Comparison of ENCODE assay signal across 19 cellular contexts in the genomic region with DNA sequence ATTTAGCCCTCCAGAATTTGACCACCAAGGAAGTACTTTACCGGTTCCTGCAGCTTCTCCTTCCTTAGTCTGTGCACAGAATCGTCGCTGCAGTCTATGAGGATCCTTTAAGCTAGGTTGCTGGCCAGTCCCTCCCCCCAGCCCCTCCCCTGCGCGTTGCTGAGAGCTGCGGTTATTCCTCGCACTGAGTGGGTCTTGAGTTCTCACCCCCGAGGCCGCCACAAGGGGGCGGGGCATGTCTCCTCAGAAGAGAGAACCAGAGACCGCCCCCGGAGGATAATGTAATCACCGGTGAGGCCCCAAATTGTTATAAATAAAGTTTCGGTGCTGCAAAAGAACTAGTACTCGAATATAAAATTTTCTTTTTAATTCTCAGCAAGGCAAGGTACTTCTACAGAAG.
DNase-seq lines count a peak whose midpoint lies in the region; ATAC-seq, FAIRE-seq and TF ChIP-seq lines count a peak whose summit lies in the region.
"Had no signal": no experiment of that assay in that cellular context is flagged by ENCODE, and none has a peak within 500 bp of the region (broad histone marks: within the 10 kb centered on the region; RNA-seq: fewer than 3 reads in every experiment).

No MANE protein-coding gene starts in this region.

- H3K4me3 Mint-ChIP-seq in activated CD4-positive, alpha-beta T cell treated with anti-CD3 and anti-CD28 coated beads for 36 hours, result no peak overlapping the region
- H3K4me3 Mint-ChIP-seq: stimulated activated naive CD8-positive, alpha-beta T cell treated with anti-CD3 and anti-CD28 coated beads, Interleukin-15, amount 100 ng/mL, for 72 hours had no signal

- no peak for TF ChIP-seq EP300 in H1 (IDR thresholded peaks at IDR 0.05; ENCODE audit: borderline replicate concordance in 1 of 2, low read depth in 2 of 2, low read length in 2 of 2)

- no peak overlapping the region for H4K5ac ChIP-seq in H1 (ENCODE audit: insufficient read length, low read depth, low read length)

- no peaks in the 10 kb centered on the region for H3K27me3 ChIP-seq in H1 (replicated peaks in 1 of 4; ENCODE audit: control insufficient read depth in 3 of 4, extremely low read depth in 1 of 4, insufficient read depth in 3 of 4, low read length in 3 of 4)
- H3K27me3 ChIP-seq: breast epithelium, ovary had no signal

- H3K36me3 ChIP-seq in H1 (ENCODE audit: control insufficient read depth in 2 of 4, insufficient read depth in 4 of 4, low read length in 3 of 4), result no peaks in the 10 kb centered on the region
- no peaks in the 10 kb centered on the region for H3K36me3 ChIP-seq in mucosa of descending colon (ENCODE audit: low read depth)
- H3K36me3 ChIP-seq: breast epithelium, lower lobe of right lung, ovary had no signal

- H3K79me2 ChIP-seq in H1 (ENCODE audit: control insufficient read depth in 1 of 2, insufficient read depth in 2 of 2, low read length in 2 of 2), result no peaks in the 10 kb centered on the region

- peaks cover 0 to 7% (median 4%) of the 10 kb centered on the region in 4 experiments; a peak in 4 of 7 replicates for H3K4me1 ChIP-seq in H1 (replicated peaks in 1 of 4; ENCODE audit: control insufficient read depth in 3 of 4, insufficient read depth in 4 of 4, low read length in 3 of 4)
- no peaks in the 10 kb centered on the region for H3K4me1 ChIP-seq in mucosa of descending colon (ENCODE audit: low read depth)
- H3K4me1 ChIP-seq: breast epithelium, lower lobe of right lung had no signal

- no peak overlapping the region for H2BK15ac ChIP-seq in H1 (ENCODE audit: low read length)

- no peaks in the 10 kb centered on the region for H3K79me1 ChIP-seq in H1 (ENCODE audit: low read depth, low read length)

- no peak overlapping the region for H4K91ac ChIP-seq in H1 (replicated peaks; ENCODE audit: insufficient read length, low read length)

- H3K4me2 ChIP-seq in H1 (ENCODE audit: insufficient read depth in 1 of 2, low read depth in 2 of 2, low read length in 2 of 2), result peak overlapping the region in 1 of 2 experiments; percentile 11; a peak in 1 of 4 replicates

- intact Hi-C loops in mucosa of descending colon (cut with DNase I, micrococcal nuclease), result no loop called here
- intact Hi-C loops in activated CD4-positive, alpha-beta T cell treated with anti-CD3 and anti-CD28 coated beads for 36 hours (cut with DNase I, micrococcal nuclease), result no loop called here

- TF ChIP-seq CTCF in NB4 (IDR thresholded peaks at IDR 0.05; ENCODE audit: low read depth, low read length) (peak; percentile 25), H1 (IDR thresholded peaks at IDR 0.05; ENCODE audit: control extremely low read depth in 1 of 3, insufficient read depth in 1 of 3, low read depth in 1 of 3, low read length in 3 of 3) (peak; percentile 42 to 49 (median 45)), mucosa of descending colon (IDR thresholded peaks at IDR 0.05) (no peak)

- ATAC-seq in mucosa of descending colon, result peak; percentile 54
- no peak for ATAC-seq in activated CD4-positive, alpha-beta T cell treated with anti-CD3 and anti-CD28 coated beads for 36 hours
- ATAC-seq in GM21390 (IDR thresholded peaks at IDR 0.05; ENCODE audit: unreplicated experiment), result no peak
- ATAC-seq: activated CD4-positive, CD25-positive, alpha-beta regulatory T cell treated with anti-CD3 and anti-CD28 coated beads, Interleukin-2, amount 50 U/mL, for 24 hours; stimulated activated naive CD8-positive, alpha-beta T cell treated with anti-CD3 and anti-CD28 coated beads, Interleukin-15, amount 100 ng/mL, for 72 hours had no signal

- H3K9me3 ChIP-seq in H1 (ENCODE audit: insufficient read depth in 2 of 2, low read depth in 1 of 2, low read length in 1 of 2) (no peaks in the 10 kb centered on the region), mucosa of descending colon (peaks cover 22% of the 10 kb centered on the region)
- H3K9me3 ChIP-seq: breast epithelium, lower lobe of right lung, ovary had no signal

- no peak for TF ChIP-seq POLR2A in NB4 (IDR thresholded peaks at IDR 0.05; ENCODE audit: extremely low read depth, insufficient read length)
- no peak for TF ChIP-seq POLR2A in H1 (IDR thresholded peaks at IDR 0.05; ENCODE audit: control extremely low read depth in 1 of 2, low read depth in 2 of 2, low read length in 2 of 2)

- POLR2A ChIA-PET in H1 (lab: Charles Lee; ENCODE audit: partially characterized antibody), result no interaction called here
- POLR2A ChIA-PET in activated CD4-positive, alpha-beta T cell treated with anti-CD3 and anti-CD28 coated beads for 36 hours (lab: Charles Lee), result no interaction called here

- no peak overlapping the region for H2BK5ac ChIP-seq in H1 (ENCODE audit: low read depth, low read length)

- DNase-seq in ELF-1 (ENCODE audit: low read depth, low spot score), result peak; percentile 85
- peak; percentile 18 for DNase-seq in NB4 (ENCODE audit: low read depth)
- DNase-seq in H1 (ENCODE audit: low read depth in 1 of 2, low spot score in 2 of 2), result peak; percentile 36 to 76
- peak in 2 of 3 donors; percentile 2 to 23 for DNase-seq in mucosa of descending colon
- no peak for DNase-seq in dedifferentiated amniotic fluid mesenchymal stem cell (ENCODE audit: extremely low spot score)
- no peak for DNase-seq in activated CD4-positive, alpha-beta T cell treated with anti-CD3 and anti-CD28 coated beads for 36 hours
- DNase-seq in Kasumi-1 (lab: John Stamatoyannopoulos, UW), result no peak
- DNase-seq: foreskin melanocyte; lower lobe of right lung; NCI-H2029; SIG-M5; stimulated activated CD4-positive, alpha-beta T cell treated with anti-CD3 and anti-CD28 coated beads, Interleukin-2, amount 100 ng/mL, for 24 hours; stimulated activated naive CD8-positive, alpha-beta T cell treated with anti-CD3 and anti-CD28 coated beads, Interleukin-15, amount 100 ng/mL, for 72 hours; T-helper 2 cell had no signal

- CTCF ChIA-PET in H1 (lab: Charles Lee; ENCODE audit: partially characterized antibody), result interaction anchor here (0.8 kb wide), 1 partner anchor 32 kb away, joined by 3 read pairs; no protein-coding TSS in a partner anchor
- CTCF ChIA-PET in activated CD4-positive, alpha-beta T cell treated with anti-CD3 and anti-CD28 coated beads for 36 hours (lab: Charles Lee), result interaction anchor here (0.8 kb wide), 1 partner anchor 15 kb away, joined by 3 read pairs; no protein-coding TSS in a partner anchor

- H2AFZ ChIP-seq in H1 (ENCODE audit: low read length), result peak overlapping the region; percentile 76; the same call in 1 of the 2 replicates

- no peak overlapping the region for H3K14ac ChIP-seq in H1 (ENCODE audit: insufficient read length)

- H3K56ac ChIP-seq in H1 (replicated peaks; ENCODE audit: insufficient read length, low read depth, low read length), result no peak overlapping the region

- H2BK20ac ChIP-seq in H1 (ENCODE audit: low read length), result no peak overlapping the region

- H2BK120ac ChIP-seq in H1 (replicated peaks; ENCODE audit: low read depth, low read length), result no peak overlapping the region

- H3K27ac Mint-ChIP-seq in activated CD4-positive, alpha-beta T cell treated with anti-CD3 and anti-CD28 coated beads for 36 hours, result no peak overlapping the region
- H3K27ac Mint-ChIP-seq: stimulated activated naive CD8-positive, alpha-beta T cell treated with anti-CD3 and anti-CD28 coated beads, Interleukin-15, amount 100 ng/mL, for 72 hours had no signal

- H3K23ac ChIP-seq in H1 (ENCODE audit: insufficient read length), result no peak overlapping the region

- 69% methylated on average over 13 of the region's 15 CpGs; no CpG with 5 or more reads in 1 of the 2 experiments for WGBS in H1 (ENCODE audit: extremely low coverage in 1 of 2, insufficient coverage in 1 of 2, insufficient read length in 1 of 2, insufficient replicate concordance in 2 of 2, low coverage in 1 of 2, low lambda C conversion rate in 2 of 2, missing lambda C conversion rate in 1 of 2), 2 experiments

- H3K9me3 Mint-ChIP-seq in activated CD4-positive, alpha-beta T cell treated with anti-CD3 and anti-CD28 coated beads for 36 hours (ENCODE audit: low read depth), result peaks cover 13% of the 10 kb centered on the region

- TF ChIP-seq RAD21 in H1 (IDR thresholded peaks at IDR 0.05 in 1 of 2, conservative IDR thresholded peaks at IDR 0.05 in 1 of 2; ENCODE audit: low read depth in 2 of 2, low read length in 2 of 2), result peak; percentile 43 to 63

- H2AK5ac ChIP-seq in H1 (ENCODE audit: low read depth, low read length), result no peak overlapping the region

- H3K27me3 Mint-ChIP-seq in activated CD4-positive, alpha-beta T cell treated with anti-CD3 and anti-CD28 coated beads for 36 hours, result no peaks in the 10 kb centered on the region
- H3K27me3 Mint-ChIP-seq: stimulated activated naive CD8-positive, alpha-beta T cell treated with anti-CD3 and anti-CD28 coated beads, Interleukin-15, amount 100 ng/mL, for 72 hours had no signal

- H3K4ac ChIP-seq in H1 (replicated peaks; ENCODE audit: insufficient read length, low read depth, low read length), result no peak overlapping the region

- H3K18ac ChIP-seq in H1 (ENCODE audit: extremely low read depth, low read length), result no peak overlapping the region; the same call in 1 of the 2 replicates

- H3K36me3 Mint-ChIP-seq in activated CD4-positive, alpha-beta T cell treated with anti-CD3 and anti-CD28 coated beads for 36 hours (ENCODE audit: low read depth), result no peaks in the 10 kb centered on the region

- no peaks in the 10 kb centered on the region for H4K20me1 ChIP-seq in H1 (replicated peaks in 1 of 2; ENCODE audit: control insufficient read depth in 1 of 2, insufficient read depth in 2 of 2, low read length in 2 of 2)

- H3K4me3 ChIP-seq in NB4 (ENCODE audit: low read depth, low read length) (no peak overlapping the region), H1 (ENCODE audit: extremely low read depth in 1 of 4, insufficient read depth in 2 of 4, low read depth in 3 of 4, low read length in 4 of 4) (no peak overlapping the region), mucosa of descending colon (no peak overlapping the region)
- H3K4me3 ChIP-seq: breast epithelium, lower lobe of right lung, ovary had no signal

- H2BK12ac ChIP-seq in H1 (ENCODE audit: low read depth, low read length), result 0 out of 2 replicates have a peak overlapping the region, but pooled peaks have one; percentile 68

- H3K9ac ChIP-seq in H1 (replicated peaks in 1 of 4; ENCODE audit: extremely low read depth in 1 of 4, low read depth in 3 of 4, low read length in 3 of 4), result no peak overlapping the region

- H3K4me1 Mint-ChIP-seq in activated CD4-positive, alpha-beta T cell treated with anti-CD3 and anti-CD28 coated beads for 36 hours, result no peaks in the 10 kb centered on the region
- H3K4me1 Mint-ChIP-seq: stimulated activated naive CD8-positive, alpha-beta T cell treated with anti-CD3 and anti-CD28 coated beads, Interleukin-15, amount 100 ng/mL, for 72 hours had no signal

- FAIRE-seq in H1 (lab: Jason Lieb, UNC), result no peak

- no peaks in the 10 kb centered on the region for H3K23me2 ChIP-seq in H1 (ENCODE audit: low read depth, low read length)

- no peak overlapping the region for H4K8ac ChIP-seq in H1 (ENCODE audit: extremely low read depth, insufficient read depth, low read length)

- no peak overlapping the region for H3K27ac ChIP-seq in H1 (ENCODE audit: low read depth, low read length)
- H3K27ac ChIP-seq: breast epithelium, epithelial cell of prostate, lower lobe of right lung, ovary had no signal

TF ChIP-seq in H1, 55 proteins besides CTCF, POLR2A, EP300 and RAD21 (continues in another document):
- no peak for TF ChIP-seq JUN (IDR thresholded peaks at IDR 0.05; ENCODE audit: low read depth, low read length)

Comparison
In these comparisons a context has a peak if more than half of its experiments do, and no peak if none do; other contexts are left out.
1. DNase-seq: peak in ELF-1 (single experiment), NB4 (single experiment), H1 (2 of 2) and mucosa of descending colon (2 of 3); none in dedifferentiated amniotic fluid mesenchymal stem cell (single experiment), activated CD4-positive, alpha-beta T cell treated with anti-CD3 and anti-CD28 coated beads for 36 hours (single experiment) and Kasumi-1 (0 of 2).